In genomic region chr7:100865971-100866720, GRCh38 we compare ENCODE assay signal across 8 cellular contexts. TPM values are rescaled to one million over a fixed set of nuclear protein-coding genes. Genes with fewer than 3 reads are reported as not detected.
DNase-seq lines count a peak whose midpoint lies in the region; ATAC-seq and TF ChIP-seq lines count a peak whose summit lies in the region.

No MANE protein-coding gene starts in this region.

- H3K36me3 ChIP-seq in osteoblast (ENCODE audit: insufficient read depth, low read length) = peaks cover 18% of the 10 kb centered on the region

- H3K27me3 Mint-ChIP-seq in activated naive CD4-positive, alpha-beta T cell treated with anti-CD3 and anti-CD28 coated beads for 36 hours (ENCODE audit: low read depth) = no peaks in the 10 kb centered on the region
- H3K27me3 Mint-ChIP-seq in T-helper 2 cell treated with Interferon-gamma antibody and Interleukin-4, amounts not matched to agents 5 μg/mL and 100 μg/mL, for 36 hours (ENCODE audit: low read depth) = no peaks in the 10 kb centered on the region

- no peak overlapping the region for H2AFZ ChIP-seq in osteoblast (ENCODE audit: low read length)

- peaks cover 38% of the 10 kb centered on the region for H3K79me2 ChIP-seq in osteoblast (ENCODE audit: insufficient read depth, low read length)

- ATAC-seq in esophagus mucosa (peak; percentile 81), GM21515 (IDR thresholded peaks at IDR 0.05; ENCODE audit: unreplicated experiment) (no peak), GM18907 (IDR thresholded peaks at IDR 0.05; ENCODE audit: unreplicated experiment) (no peak), GM21423 (IDR thresholded peaks at IDR 0.05; ENCODE audit: unreplicated experiment) (no peak)

- H3K4me1 Mint-ChIP-seq in activated naive CD4-positive, alpha-beta T cell treated with anti-CD3 and anti-CD28 coated beads for 36 hours (ENCODE audit: low read depth) = peaks cover 14% of the 10 kb centered on the region
- H3K4me1 Mint-ChIP-seq in T-helper 2 cell treated with Interferon-gamma antibody and Interleukin-4, amounts not matched to agents 5 μg/mL and 100 μg/mL, for 36 hours (ENCODE audit: low read depth) = peaks cover 10% of the 10 kb centered on the region

- no peaks in the 10 kb centered on the region for H3K9me3 Mint-ChIP-seq in activated naive CD4-positive, alpha-beta T cell treated with anti-CD3 and anti-CD28 coated beads for 36 hours
- no peaks in the 10 kb centered on the region for H3K9me3 Mint-ChIP-seq in T-helper 2 cell treated with Interferon-gamma antibody and Interleukin-4, amounts not matched to agents 5 μg/mL and 100 μg/mL, for 36 hours

- peak overlapping the region; percentile 95 for H3K27ac ChIP-seq in osteoblast (ENCODE audit: low read depth, low read length)

- peaks cover 29% of the 10 kb centered on the region for H3K4me1 ChIP-seq in osteoblast (ENCODE audit: insufficient read depth, low read length)

- CTCF ChIA-PET in activated naive CD4-positive, alpha-beta T cell treated with anti-CD3 and anti-CD28 coated beads for 36 hours (lab: Charles Lee) = interaction anchor here (0.9 kb wide), 1 partner anchor 161 kb away, joined by 3 read pairs; the partner anchor contains the start of gene POP7

- DNase-seq in activated naive CD4-positive, alpha-beta T cell treated with anti-CD3 and anti-CD28 coated beads for 36 hours = peak; percentile 34
- DNase-seq in activated naive CD4-positive, alpha-beta T cell treated with Interleukin-2 at 50 U/mL for 16 hours = no peak
- no peak for DNase-seq in T-helper 2 cell treated with Interferon-gamma antibody and Interleukin-4, amounts not matched to agents 5 μg/mL and 100 μg/mL, for 36 hours (ENCODE audit: low spot score)
- peak; percentile 90 for DNase-seq in osteoblast (ENCODE audit: insufficient read length, low spot score, missing footprints)

- no peak for TF ChIP-seq CTCF in osteoblast (IDR thresholded peaks at IDR 0.05; ENCODE audit: extremely low read depth, low read depth, low read length)

- peak overlapping the region; percentile 94 for H3K4me2 ChIP-seq in osteoblast (ENCODE audit: insufficient read depth, low read length)

- intact Hi-C loops in activated naive CD4-positive, alpha-beta T cell treated with anti-CD3 and anti-CD28 coated beads for 36 hours (cut with micrococcal nuclease) = no loop called here

- peak overlapping the region; percentile 93 for H3K27ac Mint-ChIP-seq in activated naive CD4-positive, alpha-beta T cell treated with anti-CD3 and anti-CD28 coated beads for 36 hours
- peak overlapping the region; percentile 95 for H3K27ac Mint-ChIP-seq in T-helper 2 cell treated with Interferon-gamma antibody and Interleukin-4, amounts not matched to agents 5 μg/mL and 100 μg/mL, for 36 hours

- peak overlapping the region; percentile 90 for H3K4me3 Mint-ChIP-seq in activated naive CD4-positive, alpha-beta T cell treated with anti-CD3 and anti-CD28 coated beads for 36 hours
- peak overlapping the region; percentile 90 for H3K4me3 Mint-ChIP-seq in T-helper 2 cell treated with Interferon-gamma antibody and Interleukin-4, amounts not matched to agents 5 μg/mL and 100 μg/mL, for 36 hours

- H4K20me1 ChIP-seq in osteoblast (ENCODE audit: insufficient read depth, low read length) = no peaks in the 10 kb centered on the region

- H3K4me3 ChIP-seq in osteoblast (ENCODE audit: insufficient read depth, low read length) = peak overlapping the region; percentile 19

- no peaks in the 10 kb centered on the region for H3K9me3 ChIP-seq in osteoblast (ENCODE audit: low read depth, low read length)

- H3K27me3 ChIP-seq in osteoblast (ENCODE audit: insufficient read depth, low read length) = no peaks in the 10 kb centered on the region

- peaks cover 6% of the 10 kb centered on the region for H3K36me3 Mint-ChIP-seq in activated naive CD4-positive, alpha-beta T cell treated with anti-CD3 and anti-CD28 coated beads for 36 hours (ENCODE audit: low read depth)
- H3K36me3 Mint-ChIP-seq in T-helper 2 cell treated with Interferon-gamma antibody and Interleukin-4, amounts not matched to agents 5 μg/mL and 100 μg/mL, for 36 hours (ENCODE audit: low read depth) = peaks cover 27% of the 10 kb centered on the region

RNA-seq across cellular contexts. Expression of gene TRIP6, which starts 1.0 kb away (rescaled TPM):
- total RNA-seq in activated naive CD4-positive, alpha-beta T cell treated with anti-CD3 and anti-CD28 coated beads for 36 hours = 10 to 100 TPM; 19.8 to 21.0 TPM
- total RNA-seq in esophagus mucosa = 61.1 TPM
- 115 TPM in 2 replicates for total RNA-seq in osteoblast

RNA-seq across cellular contexts. Expression of gene SRRT, which starts 8.8 kb away (rescaled TPM):
- 100 to 1,000 TPM; 166 to 169 TPM for total RNA-seq in activated naive CD4-positive, alpha-beta T cell treated with anti-CD3 and anti-CD28 coated beads for 36 hours
- total RNA-seq in esophagus mucosa = 63.5 TPM
- 31.2 and 42.0 TPM in 2 replicates for total RNA-seq in osteoblast

RNA-seq across cellular contexts. Expression of gene SLC12A9, which starts 13.6 kb away (rescaled TPM):
- 10 to 100 TPM; 10.1 to 10.5 TPM for total RNA-seq in activated naive CD4-positive, alpha-beta T cell treated with anti-CD3 and anti-CD28 coated beads for 36 hours
- 13.5 TPM for total RNA-seq in esophagus mucosa
- total RNA-seq in osteoblast = 19.5 and 20.0 TPM in 2 replicates

RNA-seq across cellular contexts. Expression of gene UFSP1, which starts 23.4 kb away (rescaled TPM):
- 1 to 10 TPM in 1 of 2 experiments, under 1 TPM in 1; 0.64 to 1.4 TPM for total RNA-seq in activated naive CD4-positive, alpha-beta T cell treated with anti-CD3 and anti-CD28 coated beads for 36 hours
- total RNA-seq in esophagus mucosa (2.1 TPM), osteoblast (4.7 and 5.8 TPM in 2 replicates)

RNA-seq across cellular contexts. Expression of gene ACHE, which starts 29.5 kb away (rescaled TPM):
- not detected for total RNA-seq in activated naive CD4-positive, alpha-beta T cell treated with anti-CD3 and anti-CD28 coated beads for 36 hours
- total RNA-seq in esophagus mucosa (0.44 TPM), osteoblast (under 0.01 TPM in 2 replicates)

Comparison
In these comparisons a context has a peak if more than half of its experiments do, and no peak if none do; other contexts are left out.
1. DNase-seq: peak in activated naive CD4-positive, alpha-beta T cell treated with anti-CD3 and anti-CD28 coated beads for 36 hours (single experiment) and osteoblast (single experiment); none in activated naive CD4-positive, alpha-beta T cell treated with Interleukin-2 at 50 U/mL for 16 hours (single experiment) and T-helper 2 cell treated with Interferon-gamma antibody and Interleukin-4, amounts not matched to agents 5 μg/mL and 100 μg/mL, for 36 hours (single experiment).